ENCODE assay signal across 1 cellular context in the genomic region with DNA sequence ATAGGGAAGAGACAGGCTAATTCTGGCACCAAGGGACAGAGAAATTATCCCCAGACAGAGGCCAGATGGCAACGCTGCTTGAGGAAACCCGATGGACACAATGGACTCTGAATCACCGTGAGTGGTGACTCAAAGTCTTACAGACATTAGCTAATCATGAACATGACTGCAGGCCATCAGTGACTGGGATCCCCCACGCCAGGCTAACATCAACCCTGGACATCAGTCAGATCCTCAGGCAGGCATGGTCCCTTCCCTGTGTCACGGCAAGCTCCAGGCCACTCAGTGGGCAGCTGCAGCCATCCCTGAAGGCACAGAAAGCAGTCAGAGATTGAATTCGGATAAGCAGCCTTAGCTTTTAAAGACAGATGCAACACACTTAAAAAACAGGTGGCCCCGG.
TF ChIP-seq lines count a peak whose summit lies in the region.

No MANE protein-coding gene starts in this region.

TF ChIP-seq in WTC11, 78 proteins besides CTCF, POLR2A, EP300 and RAD21 (continued from another document):
- TF ChIP-seq, protein P1, sequence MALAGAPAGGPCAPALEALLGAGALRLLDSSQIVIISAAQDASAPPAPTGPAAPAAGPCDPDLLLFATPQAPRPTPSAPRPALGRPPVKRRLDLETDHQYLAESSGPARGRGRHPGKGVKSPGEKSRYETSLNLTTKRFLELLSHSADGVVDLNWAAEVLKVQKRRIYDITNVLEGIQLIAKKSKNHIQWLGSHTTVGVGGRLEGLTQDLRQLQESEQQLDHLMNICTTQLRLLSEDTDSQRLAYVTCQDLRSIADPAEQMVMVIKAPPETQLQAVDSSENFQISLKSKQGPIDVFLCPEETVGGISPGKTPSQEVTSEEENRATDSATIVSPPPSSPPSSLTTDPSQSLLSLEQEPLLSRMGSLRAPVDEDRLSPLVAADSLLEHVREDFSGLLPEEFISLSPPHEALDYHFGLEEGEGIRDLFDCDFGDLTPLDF (CRISPR knock-in tag; IDR thresholded peaks at IDR 0.05) = no peak
